ENCODE assay signal across 8 cellular contexts in the genomic region with DNA sequence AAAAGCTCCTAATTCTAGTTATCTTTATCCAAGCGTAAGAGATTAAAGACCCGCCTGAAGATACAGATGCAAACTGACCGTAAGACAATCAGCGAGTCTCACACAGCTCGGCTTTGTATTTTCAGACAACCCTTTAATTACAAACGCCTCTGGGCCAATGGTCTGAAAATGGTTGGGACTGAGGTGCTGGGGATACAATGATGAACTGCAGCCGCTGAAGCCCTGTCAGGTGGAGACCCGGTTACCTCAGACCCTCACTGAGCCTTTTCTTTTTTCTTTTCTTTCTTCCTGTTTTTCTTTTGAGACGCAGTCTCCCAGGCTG. TPM values are rescaled to one million over a fixed set of nuclear protein-coding genes. Genes with fewer than 3 reads are reported as not detected.
DNase-seq lines count a peak whose midpoint lies in the region; ATAC-seq and TF ChIP-seq lines count a peak whose summit lies in the region.

No MANE protein-coding gene starts in this region.

- peak overlapping the region; percentile 49; the same call in 1 of the 2 replicates for H3K27ac ChIP-seq in HEK293 (ENCODE audit: extremely low read depth, low read depth, low read length)
- H3K27ac ChIP-seq in colonic mucosa = peak overlapping the region; percentile 80
- H3K27ac ChIP-seq in lung (ENCODE audit: low read depth in 1 of 2, low read length in 1 of 2) = peak overlapping the region; percentile 68 to 83
- H3K27ac ChIP-seq in upper lobe of right lung = peak overlapping the region; percentile 94

- DNase-seq in SHP77 (lab: John Stamatoyannopoulos, UW) (peak; percentile 39 to 53), SHP77 treated with DMSO at 0.1 percent for 48 hours (lab: John Stamatoyannopoulos, UW) (no peak), NT2/D1 (ENCODE audit: low read depth, low spot score) (no peak), colonic mucosa (no peak), lung (ENCODE audit: low spot score) (no peak), upper lobe of right lung (no peak)

- H3K9ac ChIP-seq in NT2/D1 (ENCODE audit: insufficient read length, low read depth) = peak overlapping the region; percentile 69
- H3K9ac ChIP-seq in colonic mucosa (ENCODE audit: low read depth in 2 of 2, low read length in 2 of 2) = peak overlapping the region; percentile 48 to 89

- H3K27me3 ChIP-seq in NT2/D1 (ENCODE audit: insufficient read depth, insufficient read length) (peaks cover 14% of the 10 kb centered on the region), colonic mucosa (no peaks in the 10 kb centered on the region), lung (ENCODE audit: control insufficient read depth, insufficient read depth) (no peaks in the 10 kb centered on the region), upper lobe of right lung (no peaks in the 10 kb centered on the region)

- H3K4me3 ChIP-seq in HEK293 (ENCODE audit: low read depth, low read length) = peak overlapping the region; percentile 79
- peak overlapping the region; percentile 66 for H3K4me3 ChIP-seq in NT2/D1 (ENCODE audit: insufficient read length, low read depth)
- H3K4me3 ChIP-seq in colonic mucosa = peak overlapping the region; percentile 75
- peak overlapping the region; percentile 37 for H3K4me3 ChIP-seq in lung
- peak overlapping the region; percentile 70 for H3K4me3 ChIP-seq in upper lobe of right lung

- CTCF ChIA-PET in HEK293 (lab: Yijun Ruan, JAX) = interaction anchor here (1.1 to 1.3 kb wide), 2 partner anchors 80 to 87 kb away, joined by 3 to 6 read pairs; no protein-coding TSS in a partner anchor

- intact Hi-C loops in colonic mucosa (cut with DNase I) (no loop called here), upper lobe of right lung (cut with DNase I) (no loop called here)

- POLR2A ChIA-PET in HEK293 (lab: Yijun Ruan, JAX) = interaction anchor here (0.6 to 2.7 kb wide), 14 partner anchors 9 to 313 kb away, joined by 3 to 28 read pairs (median 6); a partner anchor contains a TSS

- TF ChIP-seq CTCF in HEK293 (tag by site-specific recombination; IDR thresholded peaks at IDR 0.05) = no peak
- TF ChIP-seq CTCF in colonic mucosa (IDR thresholded peaks at IDR 0.05) = no peak
- TF ChIP-seq CTCF in lung (IDR thresholded peaks at IDR 0.05; ENCODE audit: control extremely low read depth, extremely low read depth) = no peak
- no peak for TF ChIP-seq CTCF in upper lobe of right lung (IDR thresholded peaks at IDR 0.05)

- ATAC-seq in lung (ENCODE audit: insufficient read depth, low FRiP score) (no peak), upper lobe of right lung (no peak), HG02759 (IDR thresholded peaks at IDR 0.05; ENCODE audit: unreplicated experiment) (no peak)

- 31 to 44% methylated on average over 9 of the region's 9 CpGs for WGBS in lung, 2 donors

- H3K9me3 ChIP-seq in HEK293 (ENCODE audit: control insufficient read depth, insufficient read depth, low read depth, low read length) = no peaks in the 10 kb centered on the region
- no peaks in the 10 kb centered on the region for H3K9me3 ChIP-seq in NT2/D1 (ENCODE audit: insufficient read depth, low read length)
- H3K9me3 ChIP-seq in colonic mucosa = no peaks in the 10 kb centered on the region
- H3K9me3 ChIP-seq in lung (ENCODE audit: control insufficient read depth in 2 of 2, insufficient read depth in 1 of 2, low read length in 1 of 2) = no peaks in the 10 kb centered on the region
- H3K9me3 ChIP-seq in upper lobe of right lung = no peaks in the 10 kb centered on the region

- H3K36me3 ChIP-seq in HEK293 (ENCODE audit: control insufficient read depth in 2 of 2, insufficient read depth in 1 of 2, low read length in 2 of 2) (peaks cover 3 to 20% of the 10 kb centered on the region in 2 experiments), NT2/D1 (ENCODE audit: insufficient read depth, insufficient read length, low read length) (peaks cover under 1% of the 10 kb centered on the region), colonic mucosa (no peaks in the 10 kb centered on the region), lung (ENCODE audit: control insufficient read depth in 2 of 2, insufficient read depth in 2 of 2, low read length in 2 of 2) (no peaks in the 10 kb centered on the region), upper lobe of right lung (peaks cover 6% of the 10 kb centered on the region)

- H3K4me1 ChIP-seq in HEK293 (ENCODE audit: control insufficient read depth, insufficient read depth, low read length) = no peaks in the 10 kb centered on the region
- H3K4me1 ChIP-seq in NT2/D1 (ENCODE audit: insufficient read depth, insufficient read length) = no peaks in the 10 kb centered on the region
- no peaks in the 10 kb centered on the region for H3K4me1 ChIP-seq in colonic mucosa
- H3K4me1 ChIP-seq in lung (ENCODE audit: control insufficient read depth in 2 of 2, insufficient read depth in 2 of 2, low read length in 2 of 2) = peaks cover 0 to 2% of the 10 kb centered on the region in 2 donors
- peaks cover 6% of the 10 kb centered on the region for H3K4me1 ChIP-seq in upper lobe of right lung

TF ChIP-seq in HEK293, 187 proteins besides CTCF, POLR2A, EP300 and RAD21:
- TF ChIP-seq ZNF184 (tag by site-specific recombination; IDR thresholded peaks at IDR 0.05) (no peak), SCRT1 (tag by site-specific recombination; IDR thresholded peaks at IDR 0.05; ENCODE audit: borderline replicate concordance) (no peak), ZNF394 (tag by site-specific recombination; IDR thresholded peaks at IDR 0.05; ENCODE audit: borderline replicate concordance) (no peak), ZNF558 (tag by site-specific recombination; IDR thresholded peaks at IDR 0.05) (peak; percentile 28; the same call in 1 of the 2 replicates), ZNF585B (tag by site-specific recombination; IDR thresholded peaks at IDR 0.05) (peak; percentile 61), KLF1 (tag by site-specific recombination; IDR thresholded peaks at IDR 0.05) (no peak), ZSCAN23 (tag by site-specific recombination; IDR thresholded peaks at IDR 0.05) (0 out of 2 replicates have a peak, but pooled peaks have one; percentile 50)
- TF ChIP-seq, protein P1, sequence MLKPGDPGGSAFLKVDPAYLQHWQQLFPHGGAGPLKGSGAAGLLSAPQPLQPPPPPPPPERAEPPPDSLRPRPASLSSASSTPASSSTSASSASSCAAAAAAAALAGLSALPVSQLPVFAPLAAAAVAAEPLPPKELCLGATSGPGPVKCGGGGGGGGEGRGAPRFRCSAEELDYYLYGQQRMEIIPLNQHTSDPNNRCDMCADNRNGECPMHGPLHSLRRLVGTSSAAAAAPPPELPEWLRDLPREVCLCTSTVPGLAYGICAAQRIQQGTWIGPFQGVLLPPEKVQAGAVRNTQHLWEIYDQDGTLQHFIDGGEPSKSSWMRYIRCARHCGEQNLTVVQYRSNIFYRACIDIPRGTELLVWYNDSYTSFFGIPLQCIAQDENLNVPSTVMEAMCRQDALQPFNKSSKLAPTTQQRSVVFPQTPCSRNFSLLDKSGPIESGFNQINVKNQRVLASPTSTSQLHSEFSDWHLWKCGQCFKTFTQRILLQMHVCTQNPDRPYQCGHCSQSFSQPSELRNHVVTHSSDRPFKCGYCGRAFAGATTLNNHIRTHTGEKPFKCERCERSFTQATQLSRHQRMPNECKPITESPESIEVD (tag by site-specific recombination; IDR thresholded peaks at IDR 0.05) = no peak

RNA-seq across cellular contexts. Expression of a gene that starts 0.7 kb away (rescaled TPM):
- total RNA-seq in colonic mucosa (10 to 100 TPM; 18.0 to 22.9 TPM), lung (10 to 100 TPM; 38.3 to 41.2 TPM), upper lobe of right lung (27.1 TPM)
- polyA plus RNA-seq in lung = 10 to 100 TPM; 26.4 to 62.1 TPM

Comparison
In these comparisons a context has a peak if more than half of its experiments do, and no peak if none do; other contexts are left out.
1. DNase-seq: peak in SHP77 (2 of 2); none in SHP77 treated with DMSO at 0.1 percent for 48 hours (single experiment), NT2/D1 (single experiment), colonic mucosa (single experiment), lung (single experiment) and upper lobe of right lung (single experiment).
2. Peak in every context shown above with its lines, with median percentiles within 50 percentile points of each other: H3K27ac ChIP-seq and H3K4me3 ChIP-seq.